Comparison of ENCODE assay signal across 8 cellular contexts in the genomic region with DNA sequence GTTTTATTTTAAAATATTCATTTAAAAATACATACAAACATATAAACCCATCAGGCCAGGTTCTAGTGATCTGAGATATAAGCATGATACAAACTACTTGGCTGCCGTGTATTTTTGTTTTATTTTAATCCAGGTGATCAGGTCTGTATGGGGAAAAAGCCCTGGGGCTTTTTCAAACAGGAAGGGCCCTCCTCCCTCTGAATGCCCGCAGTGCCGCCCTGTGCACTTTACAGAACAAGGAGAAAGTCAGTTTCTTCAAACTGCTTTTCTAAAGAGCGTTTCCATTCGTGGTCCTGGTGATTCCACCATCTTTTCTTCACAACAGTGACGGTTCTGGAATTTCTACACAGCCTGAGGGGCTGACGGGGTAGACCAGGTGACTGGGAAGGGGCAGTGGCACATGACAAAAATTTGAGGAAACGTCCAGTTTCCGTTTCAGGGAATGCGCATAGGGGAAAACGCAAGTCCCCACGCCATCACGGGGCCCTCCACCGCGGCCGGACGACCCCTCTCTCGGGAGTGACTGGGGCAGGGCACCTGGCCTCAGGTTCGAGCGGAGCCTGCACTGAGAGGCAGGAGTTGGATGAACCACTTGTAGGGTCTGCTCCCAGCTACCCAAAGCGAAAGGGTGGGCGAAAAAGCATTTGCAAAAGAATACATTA. TPM values are rescaled to one million over a fixed set of nuclear protein-coding genes. Genes with fewer than 3 reads are reported as not detected.
DNase-seq lines count a peak whose midpoint lies in the region; ATAC-seq, FAIRE-seq and TF ChIP-seq lines count a peak whose summit lies in the region.

No MANE protein-coding gene starts in this region.

- in situ Hi-C loops in astrocyte of the spinal cord (cut with HindIII; ENCODE audit: low sequenced_read_pairs) = no loop called here

- no peaks in the 10 kb centered on the region for H3K9me3 Mint-ChIP-seq in stimulated activated naive CD8-positive, alpha-beta T cell treated with anti-CD3 and anti-CD28 coated beads, Interleukin-15, Interleukin-2, amounts not matched to agents 100 ng/mL and 50 ng/mL, for 24 hours

- peaks cover 23% of the 10 kb centered on the region for H3K4me1 Mint-ChIP-seq in stimulated activated naive CD8-positive, alpha-beta T cell treated with anti-CD3 and anti-CD28 coated beads, Interleukin-15, Interleukin-2, amounts not matched to agents 100 ng/mL and 50 ng/mL, for 24 hours (ENCODE audit: low read depth)

- peaks cover 51% of the 10 kb centered on the region for H3K27me3 Mint-ChIP-seq in stimulated activated naive CD8-positive, alpha-beta T cell treated with anti-CD3 and anti-CD28 coated beads, Interleukin-15, Interleukin-2, amounts not matched to agents 100 ng/mL and 50 ng/mL, for 24 hours

- TF ChIP-seq CTCF in astrocyte of the spinal cord (IDR thresholded peaks at IDR 0.05; ENCODE audit: low read depth, low read length) (no peak), kidney (IDR thresholded peaks at IDR 0.05; ENCODE audit: borderline replicate concordance, extremely low read depth, insufficient read depth) (no peak)

- H3K9ac ChIP-seq in kidney (ENCODE audit: low read length in 2 of 2) (peak overlapping the region; percentile 79 to 90), stomach smooth muscle (ENCODE audit: low read length in 2 of 2) (peak overlapping the region; percentile 79 to 86)

- no peak for FAIRE-seq in kidney (lab: Jason Lieb, UNC)

- peak overlapping the region; percentile 68 for H3K4me3 Mint-ChIP-seq in stimulated activated naive CD8-positive, alpha-beta T cell treated with anti-CD3 and anti-CD28 coated beads, Interleukin-15, Interleukin-2, amounts not matched to agents 100 ng/mL and 50 ng/mL, for 24 hours

- H3K27ac Mint-ChIP-seq in stimulated activated naive CD8-positive, alpha-beta T cell treated with anti-CD3 and anti-CD28 coated beads, Interleukin-15, Interleukin-2, amounts not matched to agents 100 ng/mL and 50 ng/mL, for 24 hours = no peak overlapping the region

- H3K36me3 Mint-ChIP-seq in stimulated activated naive CD8-positive, alpha-beta T cell treated with anti-CD3 and anti-CD28 coated beads, Interleukin-15, Interleukin-2, amounts not matched to agents 100 ng/mL and 50 ng/mL, for 24 hours (ENCODE audit: low read depth) = no peaks in the 10 kb centered on the region

- H3K4me3 ChIP-seq in astrocyte of the spinal cord (ENCODE audit: low read depth, low read length) = peak overlapping the region; percentile 89
- H3K4me3 ChIP-seq in kidney (ENCODE audit: low read length in 2 of 2) = peak overlapping the region; percentile 80 to 97
- peak overlapping the region; percentile 72 to 86 for H3K4me3 ChIP-seq in stomach smooth muscle (ENCODE audit: low read length in 2 of 2)

- H3K27me3 ChIP-seq in stomach smooth muscle (ENCODE audit: control insufficient read depth in 1 of 2, insufficient read depth in 2 of 2, low read length in 2 of 2) = no peaks in the 10 kb centered on the region

- no peaks in the 10 kb centered on the region for H3K36me3 ChIP-seq in kidney (ENCODE audit: control insufficient read depth in 1 of 2, insufficient read depth in 2 of 2, low read length in 2 of 2)
- no peaks in the 10 kb centered on the region for H3K36me3 ChIP-seq in stomach smooth muscle (ENCODE audit: control insufficient read depth in 2 of 2, insufficient read depth in 2 of 2, low read length in 2 of 2)

- peak overlapping the region; percentile 94 to 98 for H3K27ac ChIP-seq in kidney (ENCODE audit: low read depth in 2 of 2, low read length in 2 of 2)
- H3K27ac ChIP-seq in stomach smooth muscle (ENCODE audit: low read length) = peak overlapping the region; percentile 83

- H3K4me1 ChIP-seq in kidney (ENCODE audit: control insufficient read depth in 1 of 2, insufficient read depth in 1 of 2, low read depth in 1 of 2, low read length in 2 of 2) (peaks cover 4 to 17% of the 10 kb centered on the region in 2 donors), stomach smooth muscle (ENCODE audit: control insufficient read depth, insufficient read depth, low read length) (peaks cover 15% of the 10 kb centered on the region)

- H3K9me3 ChIP-seq in kidney (ENCODE audit: control insufficient read depth in 1 of 2, low read length in 2 of 2) (no peaks in the 10 kb centered on the region), stomach smooth muscle (ENCODE audit: control insufficient read depth in 2 of 2, low read length in 2 of 2) (no peaks in the 10 kb centered on the region)

- intact Hi-C loops in kidney (cut with DNase I) = no loop called here

- ATAC-seq in stimulated activated naive CD8-positive, alpha-beta T cell treated with anti-CD3 and anti-CD28 coated beads, Interleukin-15, Interleukin-2, amounts not matched to agents 100 U/mL and 50 U/mL, for 24 hours = no peak
- no peak for ATAC-seq in GM19455 (IDR thresholded peaks at IDR 0.05; ENCODE audit: unreplicated experiment)
- ATAC-seq in GM18868 (IDR thresholded peaks at IDR 0.05; ENCODE audit: unreplicated experiment) = no peak
- ATAC-seq in HG03457 (IDR thresholded peaks at IDR 0.05; ENCODE audit: unreplicated experiment) = no peak

- DNase-seq in stimulated activated naive CD8-positive, alpha-beta T cell treated with anti-CD3 and anti-CD28 coated beads, Interleukin-15, Interleukin-2, amounts not matched to agents 100 U/mL and 50 U/mL, for 24 hours = no peak
- no peak for DNase-seq in astrocyte of the spinal cord (ENCODE audit: low read depth, low spot score)
- no peak for DNase-seq in kidney

RNA-seq across cellular contexts. Expression of a gene that starts 1.1 kb away (rescaled TPM):
- total RNA-seq in kidney = 313 TPM
- 93.2 TPM for polyA plus RNA-seq in kidney (ENCODE audit: insufficient read depth, low read depth, low replicate concordance)
